Comparison of ENCODE assay signal across 20 cellular contexts in the genomic region with DNA sequence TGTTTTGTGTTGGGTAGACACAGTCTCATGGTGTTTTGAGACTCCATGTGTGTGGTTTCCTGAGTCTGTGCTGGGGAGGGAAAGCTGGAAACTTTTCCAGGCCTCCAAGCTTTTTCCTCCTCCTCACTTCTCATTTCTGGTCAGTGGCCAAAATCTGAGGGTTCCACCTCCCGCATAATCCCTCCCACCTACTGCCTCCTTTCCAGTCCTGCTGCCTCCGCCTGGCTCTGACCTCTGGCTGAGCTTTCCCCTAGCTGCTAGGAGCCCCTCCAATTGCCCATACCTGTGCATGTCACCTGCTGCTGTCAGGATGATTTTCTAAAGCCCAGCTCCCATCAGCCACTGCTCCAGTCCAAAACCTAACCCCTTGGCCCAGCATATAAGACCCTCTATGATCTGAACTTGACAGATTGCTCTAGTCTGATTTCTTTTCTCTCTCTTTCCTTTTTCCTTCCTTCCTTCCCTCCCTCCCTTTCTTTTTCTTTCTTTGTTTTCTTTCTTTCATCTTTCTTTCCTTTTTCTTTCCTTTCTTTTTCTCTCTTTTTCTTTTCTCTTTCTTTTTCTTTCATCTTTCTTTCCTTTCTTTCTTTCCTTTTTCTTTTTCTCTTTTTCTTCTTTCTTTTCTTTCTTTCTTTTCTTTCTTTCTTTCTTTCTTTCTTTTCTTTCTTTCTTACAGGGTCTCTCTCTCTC.
"Had no signal": no experiment of that assay in that cellular context is flagged by ENCODE, and none has a peak within 500 bp of the region (broad histone marks: within the 10 kb centered on the region; RNA-seq: fewer than 3 reads in every experiment).

No MANE protein-coding gene starts in this region.

- H3K27ac ChIP-seq: breast epithelium, hepatocyte, neutrophil, sigmoid colon, suprapubic skin, upper lobe of left lung had no signal

- H3K27me3 ChIP-seq: breast epithelium, sigmoid colon, upper lobe of left lung had no signal

- H3K4me1 Mint-ChIP-seq: activated naive CD8-positive, alpha-beta T cell treated with anti-CD3 and anti-CD28 coated beads, Interleukin-2, amount 10 ng/mL, durations not matched to agents 7 days and 5 days; naive B cell had no signal

- H3K4me1 ChIP-seq: sigmoid colon, suprapubic skin, upper lobe of left lung had no signal

- H3K4me3 Mint-ChIP-seq: activated CD8-positive, alpha-beta T cell treated with anti-CD3 and anti-CD28 coated beads for 36 hours; activated naive CD8-positive, alpha-beta T cell treated with anti-CD3 and anti-CD28 coated beads, Interleukin-2, amount 10 ng/mL, durations not matched to agents 7 days and 5 days; activated T-cell treated with anti-CD3 and anti-CD28 coated beads, Interleukin-2, amount 50 U/mL, for 72 hours; naive B cell had no signal

- DNase-seq: activated CD4-positive, alpha-beta T cell treated with anti-CD3 and anti-CD28 coated beads for 1 hour; activated CD8-positive, alpha-beta memory T cell treated with anti-CD3 and anti-CD28 coated beads, Interleukin-2, amount 50 U/mL, for 4 hours; activated CD8-positive, alpha-beta T cell treated with anti-CD3 and anti-CD28 coated beads for 36 hours; activated gamma-delta T cell treated with Interleukin-2 at 50 U/mL for 16 hours; activated naive CD8-positive, alpha-beta T cell treated with anti-CD3 and anti-CD28 coated beads, Interleukin-2, amount 10 ng/mL, durations not matched to agents 7 days and 5 days; activated T-cell treated with anti-CD3 and anti-CD28 coated beads, Interleukin-2, amount 50 U/mL, for 72 hours; foreskin melanocyte; naive B cell; sigmoid colon; stimulated activated CD4-positive, alpha-beta T cell treated with anti-CD3 and anti-CD28 coated beads, Interleukin-12 subunit alpha, Interleukin-12 subunit beta, amount 100 ng/mL, for 4 hours; stimulated activated CD4-positive, alpha-beta T cell treated with anti-CD3 and anti-CD28 coated beads, Interleukin-2, amount 100 ng/mL, for 48 hours; stimulated activated naive CD8-positive, alpha-beta T cell treated with anti-CD3 and anti-CD28 coated beads, Interleukin-15, Interleukin-2, amounts not matched to agents 100 U/mL and 50 U/mL, for 24 hours; SW 1271; upper lobe of left lung had no signal

- ATAC-seq: activated CD8-positive, alpha-beta T cell treated with anti-CD3 and anti-CD28 coated beads for 36 hours; activated T-cell treated with anti-CD3 and anti-CD28 coated beads, Interleukin-2, amount 50 U/mL, for 72 hours; stimulated activated naive CD8-positive, alpha-beta T cell treated with anti-CD3 and anti-CD28 coated beads, Interleukin-15, Interleukin-2, amounts not matched to agents 100 U/mL and 50 U/mL, for 24 hours had no signal

- H3K4me3 ChIP-seq: breast epithelium, hepatocyte, lung, sigmoid colon, suprapubic skin, upper lobe of left lung had no signal

- H3K36me3 ChIP-seq: breast epithelium, neutrophil, sigmoid colon, suprapubic skin, upper lobe of left lung had no signal

- H3K9me3 ChIP-seq: neutrophil, suprapubic skin had no signal

- H2AFZ ChIP-seq: hepatocyte had no signal

- H3K27ac Mint-ChIP-seq: activated CD8-positive, alpha-beta T cell treated with anti-CD3 and anti-CD28 coated beads for 36 hours; activated naive CD8-positive, alpha-beta T cell treated with anti-CD3 and anti-CD28 coated beads, Interleukin-2, amount 10 ng/mL, durations not matched to agents 7 days and 5 days; activated T-cell treated with anti-CD3 and anti-CD28 coated beads, Interleukin-2, amount 50 U/mL, for 72 hours had no signal

- H3K4me2 ChIP-seq: hepatocyte had no signal

- FAIRE-seq: colon had no signal

- H3K9me3 Mint-ChIP-seq: activated CD8-positive, alpha-beta T cell treated with anti-CD3 and anti-CD28 coated beads for 36 hours; activated naive CD8-positive, alpha-beta T cell treated with anti-CD3 and anti-CD28 coated beads, Interleukin-2, amount 10 ng/mL, durations not matched to agents 7 days and 5 days; activated T-cell treated with anti-CD3 and anti-CD28 coated beads, Interleukin-2, amount 50 U/mL, for 72 hours had no signal

- H3K36me3 Mint-ChIP-seq: activated naive CD8-positive, alpha-beta T cell treated with anti-CD3 and anti-CD28 coated beads, Interleukin-2, amount 10 ng/mL, durations not matched to agents 7 days and 5 days; naive B cell had no signal

- H3K79me2 ChIP-seq: hepatocyte had no signal
